Comparison of ENCODE assay signal across 9 cellular contexts in genomic region chr14:30214456-30215090, GRCh38.
A peak's percentile ranks its signal among the peaks of the same experiment; 100 is the strongest.
DNase-seq lines count a peak whose midpoint lies in the region; ATAC-seq and TF ChIP-seq lines count a peak whose summit lies in the region.
"Had no signal": no experiment of that assay in that cellular context is flagged by ENCODE, and none has a peak within 500 bp of the region (broad histone marks: within the 10 kb centered on the region; RNA-seq: fewer than 3 reads in every experiment).

No MANE protein-coding gene starts in this region.

- peak; percentile 38; the same call in 1 of the 2 replicates for TF ChIP-seq RAD21 in HCT116 (IDR thresholded peaks at IDR 0.05; ENCODE audit: low read depth)

- no TSS peak for BruUV-seq in HCT116 (replicated peaks; lab: Mats Ljungman, UMichigan)

- H4K20me1 ChIP-seq in HCT116 (ENCODE audit: insufficient read depth): no peaks in the 10 kb centered on the region

- POLR2A ChIA-PET in HCT116 (lab: Charles Lee): no interaction called here

- no peaks in the 10 kb centered on the region for H3K27me3 ChIP-seq in HCT116 (ENCODE audit: insufficient read depth, low read length)
- H3K27me3 ChIP-seq in iPS DF 6.9 (ENCODE audit: control insufficient read depth, insufficient read depth, low read length): no peaks in the 10 kb centered on the region
- H3K27me3 ChIP-seq in testis: no peaks in the 10 kb centered on the region
- H3K27me3 ChIP-seq: neutrophil had no signal

- no peaks in the 10 kb centered on the region for H3K9me3 Mint-ChIP-seq in activated naive CD4-positive, alpha-beta T cell treated with anti-CD3 and anti-CD28 coated beads, Interleukin-2, amount 10 ng/mL, durations not matched to agents 7 days and 5 days

- H3K27ac Mint-ChIP-seq in activated naive CD4-positive, alpha-beta T cell treated with anti-CD3 and anti-CD28 coated beads, Interleukin-2, amount 10 ng/mL, durations not matched to agents 7 days and 5 days: no peak overlapping the region

- ATAC-seq in HCT116 (no peak), HG02981 (IDR thresholded peaks at IDR 0.05; ENCODE audit: unreplicated experiment) (no peak)

- CTCF ChIA-PET in HCT116 (lab: Charles Lee): interaction anchor here (0.6 to 1.4 kb wide), 5 partner anchors 9 to 228 kb away, joined by 3 to 7 read pairs (median 3); no protein-coding TSS in a partner anchor
- CTCF ChIA-PET in activated naive CD4-positive, alpha-beta T cell treated with anti-CD3 and anti-CD28 coated beads, Interleukin-2, amount 10 ng/mL, durations not matched to agents 7 days and 5 days (lab: Charles Lee): interaction anchor here (0.6 to 2.2 kb wide), 7 partner anchors 10 to 754 kb away, joined by 3 to 12 read pairs (median 3); no protein-coding TSS in a partner anchor

- H3K9me2 ChIP-seq in HCT116 (ENCODE audit: insufficient read depth): no peaks in the 10 kb centered on the region

- peak; percentile 78 for DNase-seq in DMS 273 (lab: John Stamatoyannopoulos, UW; ENCODE audit: unreplicated experiment)
- DNase-seq in HCT116 (ENCODE audit: low read depth, low spot score): peak; percentile 8
- DNase-seq in NCI-H2171 treated with DMSO at 0.1 percent for 48 hours (lab: John Stamatoyannopoulos, UW): peak; percentile 91
- peak; percentile 76 for DNase-seq in astrocyte of the cerebellum (ENCODE audit: low read depth)
- DNase-seq in iPS DF 6.9 (ENCODE audit: low read depth, low spot score): peak; percentile 20
- peak; percentile 40 for DNase-seq in testis
- DNase-seq in activated naive CD4-positive, alpha-beta T cell treated with anti-CD3 and anti-CD28 coated beads, Interleukin-2, amount 10 ng/mL, durations not matched to agents 7 days and 5 days: no peak

- in situ Hi-C loops in astrocyte of the cerebellum (cut with HindIII; ENCODE audit: low sequenced_read_pairs): loop anchor here (25.0 kb wide), 1 partner anchor 677 kb away; no protein-coding TSS in a partner anchor

- no peak overlapping the region for H3K4me3 Mint-ChIP-seq in activated naive CD4-positive, alpha-beta T cell treated with anti-CD3 and anti-CD28 coated beads, Interleukin-2, amount 10 ng/mL, durations not matched to agents 7 days and 5 days

- RAD21 ChIA-PET in HCT116 (lab: Charles Lee; ENCODE audit: low non-redundant PET in 1 of 2, low total read pairs in 2 of 2, uncharacterized antibody in 2 of 2, unreplicated experiment in 2 of 2): no interaction called here

- intact Hi-C loops in HCT116 (cut with micrococcal nuclease): loop anchor here (5.0 kb wide), 2 partner anchors 667 to 1462 kb away; no protein-coding TSS in a partner anchor
- intact Hi-C loops in testis (cut with DNase I; ENCODE audit: low total_unique reads): no loop called here

- no peak overlapping the region for H3K4me2 ChIP-seq in HCT116 (ENCODE audit: low read length)

- H2AFZ ChIP-seq in HCT116 (ENCODE audit: low read depth, low read length, poor library complexity, severe bottlenecking): no peak overlapping the region

- no peaks in the 10 kb centered on the region for H3K9me3 ChIP-seq in HCT116 (ENCODE audit: control insufficient read depth in 1 of 2, insufficient read depth in 1 of 2, low read depth in 1 of 2, low read length in 2 of 2)
- no peaks in the 10 kb centered on the region for H3K9me3 ChIP-seq in iPS DF 6.9 (ENCODE audit: control insufficient read depth, insufficient read depth, low read length)
- H3K9me3 ChIP-seq in testis: no peaks in the 10 kb centered on the region
- H3K9me3 ChIP-seq: neutrophil had no signal

- no peaks in the 10 kb centered on the region for H3K4me1 Mint-ChIP-seq in activated naive CD4-positive, alpha-beta T cell treated with anti-CD3 and anti-CD28 coated beads, Interleukin-2, amount 10 ng/mL, durations not matched to agents 7 days and 5 days

- H3K27me3 Mint-ChIP-seq in activated naive CD4-positive, alpha-beta T cell treated with anti-CD3 and anti-CD28 coated beads, Interleukin-2, amount 10 ng/mL, durations not matched to agents 7 days and 5 days: no peaks in the 10 kb centered on the region

- no peak overlapping the region for H3K4me3 ChIP-seq in HCT116 (replicated peaks in 1 of 2; ENCODE audit: low read depth in 1 of 2, low read length in 2 of 2)
- no peak overlapping the region for H3K4me3 ChIP-seq in astrocyte of the cerebellum (ENCODE audit: low read depth, low read length)
- no peak overlapping the region for H3K4me3 ChIP-seq in iPS DF 6.9 (ENCODE audit: low read length)
- H3K4me3 ChIP-seq in testis: no peak overlapping the region

- TF ChIP-seq POLR2A in HCT116 (IDR thresholded peaks at IDR 0.05; ENCODE audit: borderline replicate concordance, extremely low read depth, insufficient read depth, insufficient read length) (no peak), testis (IDR thresholded peaks at IDR 0.05) (no peak)

- H3K36me3 ChIP-seq in HCT116 (ENCODE audit: control insufficient read depth in 1 of 2, insufficient read depth in 2 of 2, low read length in 2 of 2): no peaks in the 10 kb centered on the region
- no peaks in the 10 kb centered on the region for H3K36me3 ChIP-seq in iPS DF 6.9 (ENCODE audit: control insufficient read depth, insufficient read depth, low read length)
- no peaks in the 10 kb centered on the region for H3K36me3 ChIP-seq in testis (ENCODE audit: low read depth, missing control alignments)
- H3K36me3 ChIP-seq: neutrophil had no signal

- no peak overlapping the region for H3K9ac ChIP-seq in HCT116 (ENCODE audit: low read length)

- WGBS in iPS DF 6.9 (ENCODE audit: insufficient coverage, insufficient read length): no CpG with 5 or more reads among the region's 2 CpGs
- WGBS in testis, 2 donors: 20 to 22% methylated on average over 2 of the region's 2 CpGs

- H3K27ac ChIP-seq in HCT116 (ENCODE audit: low read depth, low read length) (no peak overlapping the region), iPS DF 6.9 (ENCODE audit: low read length) (no peak overlapping the region), testis (no peak overlapping the region)
- H3K27ac ChIP-seq: neutrophil had no signal

- H3K36me3 Mint-ChIP-seq in activated naive CD4-positive, alpha-beta T cell treated with anti-CD3 and anti-CD28 coated beads, Interleukin-2, amount 10 ng/mL, durations not matched to agents 7 days and 5 days: no peaks in the 10 kb centered on the region

- H3K4me1 ChIP-seq in HCT116 (ENCODE audit: control insufficient read depth in 1 of 2, insufficient read depth in 2 of 2, low read length in 2 of 2) (no peaks in the 10 kb centered on the region), iPS DF 6.9 (ENCODE audit: control insufficient read depth, insufficient read depth, low read length) (no peaks in the 10 kb centered on the region), testis (no peaks in the 10 kb centered on the region)

- TF ChIP-seq CTCF in HCT116 (IDR thresholded peaks at IDR 0.05 in 2 of 3, conservative IDR thresholded peaks at IDR 0.05 in 1 of 3; ENCODE audit: borderline replicate concordance in 1 of 3, insufficient read depth in 1 of 3, low read depth in 2 of 3, low read length in 2 of 3) (peak in 2 of 3 experiments; percentile 38 to 57; a peak in 4 of 6 replicates), astrocyte of the cerebellum (IDR thresholded peaks at IDR 0.05; ENCODE audit: low read depth, low read length, missing control alignments) (peak; percentile 64), testis (IDR thresholded peaks at IDR 0.05) (peak in 2 of 3 experiments; percentile 41 to 54)

- no peaks in the 10 kb centered on the region for H3K79me2 ChIP-seq in HCT116 (ENCODE audit: insufficient read depth, low read length)

TF ChIP-seq in HCT116, 20 proteins besides CTCF, POLR2A, EP300 and RAD21:
- TF ChIP-seq REST (IDR thresholded peaks at IDR 0.05; ENCODE audit: low read depth) (no peak), YY1 (IDR thresholded peaks at IDR 0.05; ENCODE audit: extremely low read depth, insufficient replicate concordance, low read depth, low read length) (no peak), SRF (IDR thresholded peaks at IDR 0.05; ENCODE audit: low read depth) (no peak), EZH2phosphoT487 (IDR thresholded peaks at IDR 0.05; ENCODE audit: borderline replicate concordance) (no peak), EGR1 (IDR thresholded peaks at IDR 0.05; ENCODE audit: low read depth) (no peak), FOSL1 (IDR thresholded peaks at IDR 0.05; ENCODE audit: low read depth) (no peak), ZFX (IDR thresholded peaks at IDR 0.05) (no peak), SIN3A (IDR thresholded peaks at IDR 0.05; ENCODE audit: low read depth) (no peak), CBX3 (IDR thresholded peaks at IDR 0.05; ENCODE audit: low read depth) (no peak), TCF7L2 (IDR thresholded peaks at IDR 0.05; ENCODE audit: borderline replicate concordance, extremely low read depth, insufficient read depth, insufficient read length) (no peak), JUND (IDR thresholded peaks at IDR 0.05) (no peak), POLR2AphosphoS5 (IDR thresholded peaks at IDR 0.05; ENCODE audit: low read depth, low read length) (no peak)
TF ChIP-seq in HCT116: peak in this region for 0.
